ENCODE assay signal across 8 cellular contexts in genomic region chr6:2634151-2634964, GRCh38.
A peak's percentile ranks its signal among the peaks of the same experiment; 100 is the strongest.
DNase-seq lines count a peak whose midpoint lies in the region; ATAC-seq and TF ChIP-seq lines count a peak whose summit lies in the region.

No MANE protein-coding gene starts in this region.

- peak; percentile 84 for DNase-seq in DMS153 (lab: John Stamatoyannopoulos, UW)
- DNase-seq in H4 (ENCODE audit: low spot score) = peak; percentile 81
- DNase-seq in NCI-H1048 (lab: John Stamatoyannopoulos, UW) = peak; percentile 73
- peak; percentile 88 for DNase-seq in SW480 (ENCODE audit: low spot score)
- DNase-seq in adipocyte (ENCODE audit: low read depth) = peak; percentile 92
- peak; percentile 94 for DNase-seq in left cardiac atrium
- peak; percentile 53 for DNase-seq in pons (ENCODE audit: low spot score)
- peak; percentile 82 for DNase-seq in transverse colon

- H3K27me3 ChIP-seq in adipocyte (replicated peaks; ENCODE audit: control insufficient read depth, insufficient read depth, low read length) = peaks cover 4% of the 10 kb centered on the region
- H3K27me3 ChIP-seq in transverse colon = no peaks in the 10 kb centered on the region

- H3K9me3 ChIP-seq in adipocyte (ENCODE audit: control insufficient read depth, low read length) = no peaks in the 10 kb centered on the region
- H3K9me3 ChIP-seq in transverse colon = no peaks in the 10 kb centered on the region

- TF ChIP-seq CTCF in transverse colon (IDR thresholded peaks at IDR 0.05) = peak; percentile 95 to 99 (median 97)

- TF ChIP-seq POLR2A in transverse colon (IDR thresholded peaks at IDR 0.05) = no peak

- in situ Hi-C loops in transverse colon (cut with MboI; ENCODE audit: low pct_ligation_motif_present in 1 of 4, low pct_unique_long_range_greater_than_20kb in 1 of 4, low sequenced_read_pairs in 3 of 4) = loop anchor here (10.0 to 25.0 kb wide), 4 partner anchors 272 to 1047 kb away; no protein-coding TSS in a partner anchor

- H3K27ac ChIP-seq in transverse colon = peak overlapping the region; percentile 6 to 40 (median 25)

- intact Hi-C loops in left cardiac atrium (cut with DNase I) (loop anchor here in 1 of 2 donors (2.0 to 10.0 kb wide), 4 partner anchors 128 to 430 kb away; no protein-coding TSS in a partner anchor), transverse colon (cut with DNase I; ENCODE audit: low total_unique reads) (no loop called here)

- H3K36me3 ChIP-seq in adipocyte (ENCODE audit: control insufficient read depth, insufficient read depth, low read length, severe bottlenecking) (no peaks in the 10 kb centered on the region), transverse colon (no peaks in the 10 kb centered on the region)

- H3K4me3 ChIP-seq in adipocyte (ENCODE audit: low read length) (peak overlapping the region; percentile 78), transverse colon (peak overlapping the region; percentile 20 to 52 (median 32))

- H3K9ac ChIP-seq in adipocyte (ENCODE audit: low read length) = peak overlapping the region; percentile 66

- ATAC-seq in left cardiac atrium = peak; percentile 94

- no peak for TF ChIP-seq EP300 in transverse colon (IDR thresholded peaks at IDR 0.05; ENCODE audit: low read depth)

- WGBS in transverse colon (ENCODE audit: low coverage in 1 of 2), 2 donors = 0 to 5% methylated on average over 3 to 35 of the region's 65 CpGs

- H3K4me1 ChIP-seq in adipocyte (ENCODE audit: control insufficient read depth, insufficient read depth, low read length) = peaks cover 18% of the 10 kb centered on the region
- peaks cover 0 to 13% (median 7%) of the 10 kb centered on the region in 4 donors for H3K4me1 ChIP-seq in transverse colon

Comparison
In these comparisons a context has a peak if more than half of its experiments do, and no peak if none do; other contexts are left out.
1. Peak in every context shown above with its lines: DNase-seq, ATAC-seq, H3K4me3 ChIP-seq and H3K27ac ChIP-seq.